Comparison of ENCODE assay signal across 19 cellular contexts in genomic region chr2:158484892-158485556, GRCh38. TPM values are rescaled to one million over a fixed set of nuclear protein-coding genes. Genes with fewer than 3 reads are reported as not detected.
DNase-seq lines count a peak whose midpoint lies in the region; ATAC-seq, FAIRE-seq and TF ChIP-seq lines count a peak whose summit lies in the region.
"Had no signal": no experiment of that assay in that cellular context is flagged by ENCODE, and none has a peak within 500 bp of the region (broad histone marks: within the 10 kb centered on the region; RNA-seq: fewer than 3 reads in every experiment).

No MANE protein-coding gene starts in this region.

- no TSS peak for BruUV-seq in K562 (replicated peaks; lab: Mats Ljungman, UMichigan)

- intact Hi-C loops in K562 (cut with micrococcal nuclease): no loop called here

- H3K36me3 ChIP-seq in K562 (ENCODE audit: control insufficient read depth, insufficient read depth, low read length): no peaks in the 10 kb centered on the region
- H3K36me3 ChIP-seq: ascending aorta; BLaER1 treated with 17β-estradiol and CSF1 and Interleukin-3, amounts not matched to agents 10 nM and 100 nM; colonic mucosa; neural progenitor cell; thoracic aorta had no signal

- no peaks in the 10 kb centered on the region for H3K9me3 ChIP-seq in K562 (replicated peaks; ENCODE audit: control insufficient read depth, insufficient read depth, low read depth, low read length)
- H3K9me3 ChIP-seq: ascending aorta; BLaER1 treated with 17β-estradiol and CSF1 and Interleukin-3, amounts not matched to agents 10 nM and 100 nM; colonic mucosa; SK-N-SH; thoracic aorta had no signal

- peaks cover 87% of the 10 kb centered on the region for H3K79me2 ChIP-seq in K562 (ENCODE audit: control insufficient read depth, insufficient read depth, low read length)

- WGBS in K562 (ENCODE audit: insufficient coverage, low coverage, missing lambda C conversion rate): 72% methylated on average over 8 of the region's 8 CpGs

- peaks cover 3 to 9% of the 10 kb centered on the region in 2 experiments; a peak in 2 of 5 replicates for H3K4me1 ChIP-seq in K562 (replicated peaks in 1 of 2; ENCODE audit: control insufficient read depth in 2 of 2, insufficient read depth in 2 of 2, low read length in 2 of 2)
- H3K4me1 ChIP-seq: colonic mucosa had no signal

- CTCF ChIA-PET in K562 (lab: Yijun Ruan, JAX; ENCODE audit: low intra/inter-chr PET ratio): no interaction called here

- ATAC-seq in HG02938 (IDR thresholded peaks at IDR 0.05; ENCODE audit: unreplicated experiment): peak; percentile 70
- ATAC-seq in K562: no peak
- ATAC-seq in GM18511 (IDR thresholded peaks at IDR 0.05; ENCODE audit: unreplicated experiment): no peak

- no peak for TF ChIP-seq POLR2A in K562 (conservative IDR thresholded peaks at IDR 0.05)

- no peaks in the 10 kb centered on the region for H3K27me3 ChIP-seq in K562 (ENCODE audit: control insufficient read depth in 2 of 2, insufficient read depth in 2 of 2, low read length in 2 of 2)
- H3K27me3 ChIP-seq: ascending aorta; BLaER1 treated with 17β-estradiol and CSF1 and Interleukin-3, amounts not matched to agents 10 nM and 100 nM; colonic mucosa; neural progenitor cell had no signal

- peak; percentile 26 for FAIRE-seq in GM19239 (lab: Jason Lieb, UNC)
- FAIRE-seq in K562 (lab: Jason Lieb, UNC): peak; percentile 49

- no peak overlapping the region for H2AFZ ChIP-seq in K562 (ENCODE audit: low read depth, low read length)
- H2AFZ ChIP-seq: neural progenitor cell, PC-9 had no signal

- no peak overlapping the region for H3K4me2 ChIP-seq in K562 (ENCODE audit: insufficient read depth, low read length)
- H3K4me2 ChIP-seq: BLaER1 treated with 17β-estradiol and CSF1 and Interleukin-3, amounts not matched to agents 10 nM and 100 nM; neural progenitor cell; PC-9; SK-N-SH had no signal

- TF ChIP-seq CTCF in GM13977 (IDR thresholded peaks at IDR 0.05; ENCODE audit: extremely low read depth, insufficient read depth, missing control alignments) (no peak), K562 (IDR thresholded peaks at IDR 0.05 in 2 of 3, conservative IDR thresholded peaks at IDR 0.05 in 1 of 3; ENCODE audit: insufficient read depth in 2 of 3, low read depth in 1 of 3, low read length in 3 of 3) (no peak)

- no peak for TF ChIP-seq RAD21 in K562 (CRISPR knock-in tag; conservative IDR thresholded peaks at IDR 0.05 in 1 of 2, IDR thresholded peaks at IDR 0.05 in 1 of 2)

- H3K27ac ChIP-seq in K562 (ENCODE audit: extremely low read depth, low read depth, low read length): no peak overlapping the region
- H3K27ac ChIP-seq: ascending aorta; BLaER1 treated with 17β-estradiol and CSF1 and Interleukin-3, amounts not matched to agents 10 nM and 100 nM; colonic mucosa; neural progenitor cell; PC-9; thoracic aorta had no signal

- in situ Hi-C loops in GM13977 (cut with MboI; ENCODE audit: low pct_unique_long_range_greater_than_20kb, low sequenced_read_pairs, unreplicated experiment): no loop called here
- in situ Hi-C loops in K562 (cut with MboI): no loop called here

- POLR2A ChIA-PET in K562 (lab: Yijun Ruan, JAX): interaction anchor here (0.6 kb wide), 1 partner anchor 28 kb away, joined by 3 read pairs; no protein-coding TSS in a partner anchor

- H3K4me3 ChIP-seq in K562: no peak overlapping the region
- H3K4me3 ChIP-seq: ascending aorta; BLaER1 treated with 17β-estradiol and CSF1 and Interleukin-3, amounts not matched to agents 10 nM and 100 nM; colonic mucosa; neural progenitor cell; PC-9; thoracic aorta had no signal

- TF ChIP-seq EP300 in K562 (IDR thresholded peaks at IDR 0.05; ENCODE audit: low read length): no peak

- peaks cover 4% of the 10 kb centered on the region; the same call in 1 of the 2 replicates for H4K20me1 ChIP-seq in K562 (replicated peaks; ENCODE audit: control insufficient read depth, insufficient read depth, low read length)

- DNase-seq in GM13977 (ENCODE audit: low spot score) (peak; percentile 64), GM19239 (ENCODE audit: insufficient read length, low spot score) (no peak), K562 (ENCODE audit: extremely low read depth in 1 of 4, low spot score in 3 of 4) (no peak), hepatic stellate cell (ENCODE audit: low spot score) (no peak)
- DNase-seq in stimulated activated naive CD4-positive, alpha-beta T cell treated with Interleukin-2 at 50 U/mL for 16 hours (lab: John Stamatoyannopoulos, UW): no peak
- DNase-seq: activated CD4-positive, alpha-beta T cell treated with anti-CD3 and anti-CD28 coated beads, Interleukin-2, amount 10 ng/mL, durations not matched to agents 7 days and 5 days; colonic mucosa; IMR-90; mesendoderm; MV-4-11; NCI-H2081 treated with DMSO at 0.1 percent for 48 hours; PC-9; SK-N-SH had no signal

- no peaks in the 10 kb centered on the region for H3K9me1 ChIP-seq in K562 (ENCODE audit: control insufficient read depth, insufficient read depth, low read length)

- no peak overlapping the region for H3K9ac ChIP-seq in K562 (ENCODE audit: insufficient read depth in 1 of 2, low read depth in 2 of 2, low read length in 2 of 2)
- H3K9ac ChIP-seq: BLaER1 treated with 17β-estradiol and CSF1 and Interleukin-3, amounts not matched to agents 10 nM and 100 nM; neural progenitor cell; SK-N-SH had no signal

TF ChIP-seq in K562, 482 proteins besides CTCF, POLR2A, EP300 and RAD21:
- TF ChIP-seq NR3C1 (CRISPR knock-in tag; IDR thresholded peaks at IDR 0.05): no peak
- TF ChIP-seq, protein P1, sequence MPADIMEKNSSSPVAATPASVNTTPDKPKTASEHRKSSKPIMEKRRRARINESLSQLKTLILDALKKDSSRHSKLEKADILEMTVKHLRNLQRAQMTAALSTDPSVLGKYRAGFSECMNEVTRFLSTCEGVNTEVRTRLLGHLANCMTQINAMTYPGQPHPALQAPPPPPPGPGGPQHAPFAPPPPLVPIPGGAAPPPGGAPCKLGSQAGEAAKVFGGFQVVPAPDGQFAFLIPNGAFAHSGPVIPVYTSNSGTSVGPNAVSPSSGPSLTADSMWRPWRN (IDR thresholded peaks at IDR 0.05; ENCODE audit: low read depth): no peak
- no peak for TF ChIP-seq ZNF830 (CRISPR knock-in tag; IDR thresholded peaks at IDR 0.05)
TF ChIP-seq in K562: peak in this region for 0.

RNA-seq across cellular contexts. Expression of gene PKP4, which starts 28.3 kb away (rescaled TPM):
- 103 and 231 TPM in 2 replicates for total RNA-seq in K562 (2011; cell fraction: chromatin; rRNA removed; ENCODE audit: low replicate concordance)
- 38.0 and 60.1 TPM in 2 replicates for total RNA-seq in K562 (2011; cell fraction: nucleolus; rRNA removed)
- total RNA-seq in K562 (2011; cell fraction: nucleoplasm; rRNA removed): 89.5 and 108 TPM in 2 replicates
- total RNA-seq in K562 (2014; rRNA removed) (74.0 and 87.5 TPM in 2 replicates), K562 (2014; rRNA removed; fragmentation: Illumina TruSeq; extraction: Trizol) (80.4 and 81.3 TPM in 2 replicates), K562 (2015; rRNA removed; fragmentation: Illumina TruSeq; extraction: Trizol) (71.3 and 77.5 TPM in 2 replicates), K562 (2021) (86.9 and 99.1 TPM in 2 replicates)
- polyA plus RNA-seq in K562 (2011; rRNA removed) (65.2 and 65.8 TPM in 2 replicates), K562 (2014; fragmentation: Illumina TruSeq; extraction: Trizol) (84.4 and 98.1 TPM in 2 replicates), K562 (2014; fragmentation: Nextera tagmentation; extraction: Ambion mirVana) (10 to 100 TPM; 24.6 to 29.4 TPM), K562 (2014; rRNA removed) (62.8 and 65.2 TPM in 2 replicates)
- polyA plus RNA-seq in K562 (2011; cell fraction: cytosol; rRNA removed): 55.1 and 56.7 TPM in 2 replicates
- polyA plus RNA-seq in K562 (2011; cell fraction: nucleus; rRNA removed): 145 and 155 TPM in 2 replicates
- polyA plus RNA-seq in K562 (2012): 54.7 and 57.7 TPM in 2 replicates
- polyA minus RNA-seq in K562 (2011; rRNA and poly(A)+ RNA removed): 145 and 162 TPM in 2 replicates
- 76.5 and 90.0 TPM in 2 replicates for polyA minus RNA-seq in K562 (2011; cell fraction: cytosol; rRNA and poly(A)+ RNA removed)
- 93.6 and 135 TPM in 2 replicates for polyA minus RNA-seq in K562 (2011; cell fraction: nucleus; rRNA and poly(A)+ RNA removed)

RNA-seq across cellular contexts. Expression of gene CCDC148, which starts 28.5 kb away (rescaled TPM):
- not detected in 2 replicates for total RNA-seq in K562 (2011; cell fraction: chromatin; rRNA removed; ENCODE audit: low replicate concordance)
- not detected in 2 replicates for total RNA-seq in K562 (2011; cell fraction: nucleolus; rRNA removed)
- total RNA-seq in K562 (2011; cell fraction: nucleoplasm; rRNA removed): not detected in 2 replicates
- total RNA-seq in K562 (2014; rRNA removed) (0.41 and 0.50 TPM in 2 replicates), K562 (2014; rRNA removed; fragmentation: Illumina TruSeq; extraction: Trizol) (0.65 and 1.7 TPM in 2 replicates), K562 (2015; rRNA removed; fragmentation: Illumina TruSeq; extraction: Trizol) (0.68 and 1.1 TPM in 2 replicates), K562 (2021) (0.58 and 0.64 TPM in 2 replicates)
- polyA plus RNA-seq in K562 (2011; rRNA removed) (0.10 and 0.35 TPM in 2 replicates), K562 (2014; fragmentation: Illumina TruSeq; extraction: Trizol) (0.70 and 0.90 TPM in 2 replicates), K562 (2014; fragmentation: Nextera tagmentation; extraction: Ambion mirVana) (1 to 10 TPM in 1 of 2 experiments, under 1 TPM in 1; 0.77 to 1.4 TPM), K562 (2014; rRNA removed) (0.20 and 0.48 TPM in 2 replicates)
- polyA plus RNA-seq in K562 (2011; cell fraction: cytosol; rRNA removed): 0.04 TPM in 1 of 2 replicates, not detected in the other
- 0.11 and 0.13 TPM in 2 replicates for polyA plus RNA-seq in K562 (2011; cell fraction: nucleus; rRNA removed)
- 0.60 and 1.8 TPM in 2 replicates for polyA plus RNA-seq in K562 (2012)
- 0.15 and 0.32 TPM in 2 replicates for polyA minus RNA-seq in K562 (2011; rRNA and poly(A)+ RNA removed)
- not detected in 2 replicates for polyA minus RNA-seq in K562 (2011; cell fraction: cytosol; rRNA and poly(A)+ RNA removed)
- 0.33 and 0.54 TPM in 2 replicates for polyA minus RNA-seq in K562 (2011; cell fraction: nucleus; rRNA and poly(A)+ RNA removed)
- total RNA-seq: ascending aorta had no signal
